Comparison of ENCODE assay signal across 11 cellular contexts in the genomic region with DNA sequence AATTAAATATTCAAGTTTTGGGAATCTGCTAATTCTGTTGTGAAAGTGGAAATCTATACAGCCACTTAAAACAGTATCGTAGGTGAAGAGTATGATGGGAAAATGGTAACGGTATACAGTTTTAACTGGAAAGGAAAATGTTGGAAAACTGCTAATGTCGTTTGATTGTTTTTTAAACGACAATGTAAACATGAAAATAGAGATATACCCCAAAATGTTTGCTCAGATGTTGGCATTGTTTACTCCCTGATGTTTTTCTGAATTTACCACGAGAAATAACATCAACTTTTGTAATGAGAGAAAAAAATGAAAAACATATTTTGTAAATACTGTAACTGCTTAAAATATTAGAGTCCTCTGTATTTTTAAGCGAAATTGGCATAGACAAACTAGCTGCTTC. TPM values are rescaled to one million over a fixed set of nuclear protein-coding genes. Genes with fewer than 3 reads are reported as not detected.
DNase-seq lines count a peak whose midpoint lies in the region; ATAC-seq, FAIRE-seq and TF ChIP-seq lines count a peak whose summit lies in the region.
"Had no signal": no experiment of that assay in that cellular context is flagged by ENCODE, and none has a peak within 500 bp of the region (broad histone marks: within the 10 kb centered on the region; RNA-seq: fewer than 3 reads in every experiment).

No MANE protein-coding gene starts in this region.

- no peak overlapping the region for H2AFZ ChIP-seq in astrocyte (ENCODE audit: low read depth, low read length)

- H3K27me3 ChIP-seq in CD4-positive, alpha-beta T cell (ENCODE audit: control insufficient read depth, insufficient read depth, low read length) = no peaks in the 10 kb centered on the region
- H3K27me3 ChIP-seq in HUES6 (ENCODE audit: control insufficient read depth, insufficient read depth, low read length) (no peaks in the 10 kb centered on the region), astrocyte (ENCODE audit: insufficient read depth, low read length) (no peaks in the 10 kb centered on the region)
- no peaks in the 10 kb centered on the region for H3K27me3 ChIP-seq in naive thymus-derived CD4-positive, alpha-beta T cell (ENCODE audit: control insufficient read depth in 2 of 2, insufficient read depth in 2 of 2, low read length in 2 of 2)

- H3K9me3 Mint-ChIP-seq in CD4-positive, alpha-beta T cell = no peaks in the 10 kb centered on the region
- no peaks in the 10 kb centered on the region for H3K9me3 Mint-ChIP-seq in astrocyte (ENCODE audit: unreplicated experiment)
- H3K9me3 Mint-ChIP-seq in naive thymus-derived CD4-positive, alpha-beta T cell = peaks cover 0 to 2% (median 0%) of the 10 kb centered on the region in 11 donors

- FAIRE-seq in astrocyte (lab: Jason Lieb, UNC) (no peak), GM19239 (lab: Jason Lieb, UNC) (no peak)

- H3K36me3 Mint-ChIP-seq in CD4-positive, alpha-beta T cell (ENCODE audit: low read depth) = peaks cover 40% of the 10 kb centered on the region
- peaks cover under 1% of the 10 kb centered on the region for H3K36me3 Mint-ChIP-seq in astrocyte (ENCODE audit: low read depth, unreplicated experiment)
- H3K36me3 Mint-ChIP-seq in naive thymus-derived CD4-positive, alpha-beta T cell = peaks cover 0 to 16% (median 0%) of the 10 kb centered on the region in 5 donors

- H3K4me1 Mint-ChIP-seq in CD4-positive, alpha-beta T cell (ENCODE audit: low read depth) = peaks cover 77% of the 10 kb centered on the region
- H3K4me1 Mint-ChIP-seq in astrocyte (ENCODE audit: low read depth, unreplicated experiment) = peaks cover 32% of the 10 kb centered on the region
- H3K4me1 Mint-ChIP-seq in naive thymus-derived CD4-positive, alpha-beta T cell = peaks cover 50 to 67% (median 64%) of the 10 kb centered on the region in 7 donors

- H3K4me2 ChIP-seq in astrocyte (ENCODE audit: low read length) = peak overlapping the region; percentile 84

- CTCF ChIA-PET in CD4-positive, alpha-beta T cell (lab: Charles Lee) = interaction anchor here (1.6 to 2.4 kb wide), 2 partner anchors 8 to 45 kb away, joined by 8 read pairs; a partner anchor contains a TSS
- CTCF ChIA-PET in naive thymus-derived CD4-positive, alpha-beta T cell (lab: Charles Lee) = interaction anchor here (0.6 kb wide), 3 partner anchors 28 to 90 kb away, joined by 3 to 6 read pairs (median 3); no protein-coding TSS in a partner anchor

- intact Hi-C loops in CD4-positive, alpha-beta T cell (cut with DNase I, micrococcal nuclease) = loop anchor here (2.0 to 10.0 kb wide), 2 partner anchors 15 to 549 kb away; no protein-coding TSS in a partner anchor
- intact Hi-C loops in naive thymus-derived CD4-positive, alpha-beta T cell (cut with micrococcal nuclease) = loop anchor here (1.0 to 10.0 kb wide), 4 partner anchors 9 to 1541 kb away; a partner anchor contains a TSS

- peaks cover 72% of the 10 kb centered on the region for H4K20me1 ChIP-seq in astrocyte (ENCODE audit: insufficient read depth, low read length)

- peaks cover 81% of the 10 kb centered on the region for H3K79me2 ChIP-seq in astrocyte (ENCODE audit: insufficient read depth, low read length)

- H3K4me3 ChIP-seq in HUES6 (ENCODE audit: low read depth, low read length) (peak overlapping the region; percentile 84), astrocyte (ENCODE audit: insufficient read depth, low read depth, low read length) (peak overlapping the region; percentile 96)
- H3K4me3 ChIP-seq in naive thymus-derived CD4-positive, alpha-beta T cell (ENCODE audit: low read length) = no peak overlapping the region

- peak overlapping the region; percentile 76 for H3K4me3 Mint-ChIP-seq in CD4-positive, alpha-beta T cell
- peak overlapping the region; percentile 99 for H3K4me3 Mint-ChIP-seq in astrocyte (ENCODE audit: unreplicated experiment)
- peak overlapping the region in 9 of 10 donors; percentile 53 to 99 (median 91) for H3K4me3 Mint-ChIP-seq in naive thymus-derived CD4-positive, alpha-beta T cell

- DNase-seq in CD4-positive, alpha-beta T cell = no peak
- no peak for DNase-seq in astrocyte (ENCODE audit: low read depth)
- DNase-seq in naive thymus-derived CD4-positive, alpha-beta T cell = no peak
- DNase-seq in NCI-H345 treated with DMSO at 0.1 percent for 48 hours (lab: John Stamatoyannopoulos, UW; ENCODE audit: unreplicated experiment) = no peak
- no peak for DNase-seq in DMS79 treated with DMSO at 0.1 percent for 48 hours (lab: John Stamatoyannopoulos, UW)
- no peak for DNase-seq in GM19239 (ENCODE audit: insufficient read length, low spot score)
- DNase-seq: activated CD4-positive, alpha-beta T cell treated with anti-CD3 and anti-CD28 coated beads, Interleukin-2, amount 50 U/mL, for 4 hours; islet precursor cell; OCI-M1 had no signal

- H3K9me3 ChIP-seq in CD4-positive, alpha-beta T cell (ENCODE audit: control insufficient read depth, low read length) = no peaks in the 10 kb centered on the region
- H3K9me3 ChIP-seq in HUES6 (ENCODE audit: control insufficient read depth, insufficient read depth, low read depth, low read length) (no peaks in the 10 kb centered on the region), astrocyte (ENCODE audit: insufficient read depth, low read depth, low read length) (no peaks in the 10 kb centered on the region)
- H3K9me3 ChIP-seq in naive thymus-derived CD4-positive, alpha-beta T cell (ENCODE audit: control insufficient read depth in 2 of 3, low read length in 3 of 3) = no peaks in the 10 kb centered on the region

- H3K27ac ChIP-seq in CD4-positive, alpha-beta T cell (ENCODE audit: low read depth, low read length) = no peak overlapping the region
- no peak overlapping the region for H3K27ac ChIP-seq in HUES6 (ENCODE audit: low read depth, low read length)
- H3K27ac ChIP-seq in astrocyte (ENCODE audit: low read depth, low read length) = no peak overlapping the region
- no peak overlapping the region for H3K27ac ChIP-seq in naive thymus-derived CD4-positive, alpha-beta T cell (ENCODE audit: low read depth, low read length)

- peaks cover 40% of the 10 kb centered on the region for H3K4me1 ChIP-seq in HUES6 (ENCODE audit: control insufficient read depth, insufficient read depth, low read length)
- peaks cover 11% of the 10 kb centered on the region for H3K4me1 ChIP-seq in astrocyte (ENCODE audit: insufficient read depth, low read length)
- H3K4me1 ChIP-seq in naive thymus-derived CD4-positive, alpha-beta T cell (ENCODE audit: control insufficient read depth in 2 of 2, insufficient read depth in 2 of 2, low read length in 2 of 2) = peaks cover 51 to 59% of the 10 kb centered on the region in 2 donors

- peaks cover 5% of the 10 kb centered on the region; the same call in 1 of the 2 replicates for H3K36me3 ChIP-seq in HUES6 (ENCODE audit: control insufficient read depth, insufficient read depth, low read length)
- H3K36me3 ChIP-seq in astrocyte (ENCODE audit: insufficient read depth, low read length) = no peaks in the 10 kb centered on the region
- H3K36me3 ChIP-seq in naive thymus-derived CD4-positive, alpha-beta T cell (ENCODE audit: control insufficient read depth in 2 of 3, insufficient read depth in 3 of 3, low read length in 3 of 3) = peaks cover 0 to 13% (median 0%) of the 10 kb centered on the region in 3 experiments

- POLR2A ChIA-PET in CD4-positive, alpha-beta T cell (lab: Charles Lee) = interaction anchor here (0.6 to 7.4 kb wide), 6 partner anchors 9 to 717 kb away, joined by 3 to 149 read pairs (median 3); a partner anchor contains a TSS
- POLR2A ChIA-PET in naive thymus-derived CD4-positive, alpha-beta T cell (lab: Charles Lee) = interaction anchor here (0.9 to 6.7 kb wide), 5 partner anchors 9 to 339 kb away, joined by 3 to 67 read pairs (median 16); a partner anchor contains a TSS

- TF ChIP-seq CTCF in CD4-positive, alpha-beta T cell (IDR thresholded peaks at IDR 0.05) = no peak
- TF ChIP-seq CTCF in astrocyte (IDR thresholded peaks at IDR 0.05; ENCODE audit: insufficient read depth, low read depth, low read length) = no peak

- no peaks in the 10 kb centered on the region for H3K27me3 Mint-ChIP-seq in CD4-positive, alpha-beta T cell
- no peaks in the 10 kb centered on the region for H3K27me3 Mint-ChIP-seq in astrocyte (ENCODE audit: low read depth, unreplicated experiment)
- no peaks in the 10 kb centered on the region for H3K27me3 Mint-ChIP-seq in naive thymus-derived CD4-positive, alpha-beta T cell

- H3K9ac ChIP-seq in HUES6 (ENCODE audit: low read length) (no peak overlapping the region), astrocyte (ENCODE audit: low read length) (no peak overlapping the region)

- H3K27ac Mint-ChIP-seq in CD4-positive, alpha-beta T cell = peak overlapping the region; percentile 99
- no peak overlapping the region for H3K27ac Mint-ChIP-seq in astrocyte (ENCODE audit: unreplicated experiment)
- H3K27ac Mint-ChIP-seq in naive thymus-derived CD4-positive, alpha-beta T cell = peak overlapping the region in 6 of 9 donors; percentile 5 to 100 (median 97)

- no peak for ATAC-seq in CD4-positive, alpha-beta T cell (ENCODE audit: poor library complexity)
- no peak for ATAC-seq in naive thymus-derived CD4-positive, alpha-beta T cell
- no peak for ATAC-seq in GM18870 (IDR thresholded peaks at IDR 0.05; ENCODE audit: unreplicated experiment)

RNA-seq across cellular contexts. Expression of a gene that starts 2.7 kb away (rescaled TPM):
- 100 to 1,000 TPM; 376 to 401 TPM for total RNA-seq in CD4-positive, alpha-beta T cell
- 126 and 134 TPM in 2 replicates for total RNA-seq in astrocyte
- total RNA-seq in naive thymus-derived CD4-positive, alpha-beta T cell = 100 to 1,000 TPM; 219 to 333 (median 274) TPM
- 100 to 1,000 TPM; 313 to 379 TPM for polyA plus RNA-seq in naive thymus-derived CD4-positive, alpha-beta T cell

RNA-seq across cellular contexts. Expression of a gene that starts 45.5 kb away (rescaled TPM):
- total RNA-seq in CD4-positive, alpha-beta T cell = 100 to 1,000 TPM; 151 to 156 TPM
- 64.2 and 75.3 TPM in 2 replicates for total RNA-seq in astrocyte
- 100 to 1,000 TPM in 3 of 5 experiments, 10 to 100 TPM in 2; 88.8 to 121 (median 106) TPM for total RNA-seq in naive thymus-derived CD4-positive, alpha-beta T cell
- polyA plus RNA-seq in naive thymus-derived CD4-positive, alpha-beta T cell = 100 to 1,000 TPM; 374 to 417 TPM
